In genomic region chr16:50354629-50355456, GRCh38 we compare ENCODE assay signal across 8 cellular contexts. TPM values are rescaled to one million over a fixed set of nuclear protein-coding genes. Genes with fewer than 3 reads are reported as not detected.
A peak's percentile ranks its signal among the peaks of the same experiment; 100 is the strongest.
DNase-seq lines count a peak whose midpoint lies in the region; ATAC-seq and TF ChIP-seq lines count a peak whose summit lies in the region.

No MANE protein-coding gene starts in this region.

- ATAC-seq in activated T-helper 17 cell treated with anti-CD3 and anti-CD28 coated beads, Interleukin-2, amount 50 U/mL, for 72 hours (replicated peaks), result no peak
- ATAC-seq in lower lobe of right lung (peak in 1 of 2 donors; percentile 67), HG03045 (IDR thresholded peaks at IDR 0.05; ENCODE audit: unreplicated experiment) (no peak), HG03378 (IDR thresholded peaks at IDR 0.05; ENCODE audit: unreplicated experiment) (no peak)

- H3K27ac Mint-ChIP-seq in activated T-helper 17 cell treated with anti-CD3 and anti-CD28 coated beads, Interleukin-2, amount 50 U/mL, for 72 hours, result peak overlapping the region; percentile 39

- H3K36me3 ChIP-seq in lower lobe of right lung, result peaks cover 69% of the 10 kb centered on the region

- POLR2A ChIA-PET in HEK293T (lab: Yijun Ruan, JAX), result interaction anchor here (1.7 kb wide), 1 partner anchor 13 kb away, joined by 4 read pairs; no protein-coding TSS in a partner anchor

- H3K27me3 ChIP-seq in lower lobe of right lung (ENCODE audit: low read depth), result no peaks in the 10 kb centered on the region

- no peaks in the 10 kb centered on the region for H3K27me3 Mint-ChIP-seq in activated T-helper 17 cell treated with anti-CD3 and anti-CD28 coated beads, Interleukin-2, amount 50 U/mL, for 72 hours

- DNase-seq in HEK293T (ENCODE audit: extremely low spot score) (no peak), lower lobe of right lung (no peak), Ammon's horn (ENCODE audit: low spot score) (no peak)
- no peak for DNase-seq in activated naive CD4-positive, alpha-beta T cell treated with anti-CD3 and anti-CD28 coated beads, Interleukin-2, amount 50 U/mL, for 16 hours

- no peak overlapping the region for H3K4me3 Mint-ChIP-seq in activated T-helper 17 cell treated with anti-CD3 and anti-CD28 coated beads, Interleukin-2, amount 50 U/mL, for 72 hours

- intact Hi-C loops in lower lobe of right lung (cut with DNase I), result no loop called here

- peaks cover 95% of the 10 kb centered on the region for H3K36me3 Mint-ChIP-seq in activated T-helper 17 cell treated with anti-CD3 and anti-CD28 coated beads, Interleukin-2, amount 50 U/mL, for 72 hours (ENCODE audit: low read depth)

- no peak overlapping the region for H3K4me3 ChIP-seq in lower lobe of right lung

- CTCF ChIA-PET in HEK293T (lab: Yijun Ruan, JAX), result interaction anchor here (0.6 to 1.2 kb wide), 11 partner anchors 11 to 330 kb away, joined by 3 to 7 read pairs (median 3); partner anchors contain the start of gene CNEP1R1

- H3K27ac ChIP-seq in C4-2B (no peak overlapping the region), lower lobe of right lung (peak overlapping the region; percentile 75)

- H3K4me1 ChIP-seq in lower lobe of right lung, result peaks cover 19% of the 10 kb centered on the region

- H3K4me1 Mint-ChIP-seq in activated T-helper 17 cell treated with anti-CD3 and anti-CD28 coated beads, Interleukin-2, amount 50 U/mL, for 72 hours, result peaks cover 22% of the 10 kb centered on the region

- peak; percentile 82 for TF ChIP-seq CTCF in C4-2B (conservative IDR thresholded peaks at IDR 0.05)
- peak; percentile 66 for TF ChIP-seq CTCF in lower lobe of right lung (IDR thresholded peaks at IDR 0.05)

- no peaks in the 10 kb centered on the region for H3K9me3 ChIP-seq in lower lobe of right lung

- H3K9me3 Mint-ChIP-seq in activated T-helper 17 cell treated with anti-CD3 and anti-CD28 coated beads, Interleukin-2, amount 50 U/mL, for 72 hours, result no peaks in the 10 kb centered on the region

TF ChIP-seq in HEK293T, 16 proteins besides CTCF, POLR2A, EP300 and RAD21:
- TF ChIP-seq L3MBTL2 (conservative IDR thresholded peaks at IDR 0.05), result no peak
- TF ChIP-seq PKNOX1 (IDR thresholded peaks at IDR 0.05), result peak; percentile 43; the same call in 1 of the 2 replicates

RNA-seq across cellular contexts. Expression of gene BRD7, which starts 13.9 kb away (rescaled TPM):
- total RNA-seq in activated T-helper 17 cell treated with anti-CD3 and anti-CD28 coated beads, Interleukin-2, amount 50 U/mL, for 72 hours, result 10 to 100 TPM; 53.5 to 63.9 TPM
- total RNA-seq in lower lobe of right lung, result 76.3 TPM
